In genomic region chr4:3874525-3875110, GRCh38 we compare ENCODE assay signal across 24 cellular contexts.
A peak's percentile ranks its signal among the peaks of the same experiment; 100 is the strongest.
DNase-seq lines count a peak whose midpoint lies in the region; ATAC-seq and TF ChIP-seq lines count a peak whose summit lies in the region.
"Had no signal": no experiment of that assay in that cellular context is flagged by ENCODE, and none has a peak within 500 bp of the region (broad histone marks: within the 10 kb centered on the region; RNA-seq: fewer than 3 reads in every experiment).

No MANE protein-coding gene starts in this region.

- intact Hi-C loops in left ventricle myocardium inferior (cut with micrococcal nuclease) = no loop called here
- intact Hi-C loops in Right ventricle myocardium inferior (cut with DNase I) = loop anchor here (10.0 kb wide), 1 partner anchor 100 kb away; no protein-coding TSS in a partner anchor
- intact Hi-C loops in upper lobe of right lung (cut with DNase I) = no loop called here
- intact Hi-C loops in A673 (cut with micrococcal nuclease; ENCODE audit: unreplicated experiment) = no loop called here

- no peaks in the 10 kb centered on the region for H3K36me3 ChIP-seq in left ventricle myocardium inferior
- H3K36me3 ChIP-seq in WERI-Rb-1 = no peaks in the 10 kb centered on the region
- H3K36me3 ChIP-seq in upper lobe of right lung = no peaks in the 10 kb centered on the region
- H3K36me3 ChIP-seq in A673 (ENCODE audit: insufficient read depth, low read length, poor library complexity, severe bottlenecking) = no peaks in the 10 kb centered on the region
- H3K36me3 ChIP-seq: BE2C, SJSA1 had no signal

- BruUV-seq in A673 (replicated peaks; lab: Mats Ljungman, UMichigan) = no TSS peak

- H3K4me3 ChIP-seq in left ventricle myocardium inferior (no peak overlapping the region), WERI-Rb-1 (ENCODE audit: low read depth, low read length) (no peak overlapping the region), upper lobe of right lung (no peak overlapping the region), A673 (ENCODE audit: low read depth, low read length, poor library complexity, severe bottlenecking) (no peak overlapping the region)
- H3K4me3 ChIP-seq: A549, GM23338, SJSA1 had no signal

- H3K27ac ChIP-seq in left ventricle myocardium inferior (replicated peaks) (no peak overlapping the region), WERI-Rb-1 (no peak overlapping the region), upper lobe of right lung (no peak overlapping the region), A673 (ENCODE audit: low read depth, low read length, poor library complexity, severe bottlenecking) (no peak overlapping the region)
- H3K27ac ChIP-seq: A549, KMS-11, SJSA1 had no signal

- TF ChIP-seq CTCF in left ventricle myocardium inferior (IDR thresholded peaks at IDR 0.05; ENCODE audit: borderline replicate concordance) = no peak
- TF ChIP-seq CTCF in WERI-Rb-1 (IDR thresholded peaks at IDR 0.05; ENCODE audit: low read depth, low read length) = no peak
- TF ChIP-seq CTCF in upper lobe of right lung (IDR thresholded peaks at IDR 0.05) = no peak
- no peak for TF ChIP-seq CTCF in A673 (conservative IDR thresholded peaks at IDR 0.05; ENCODE audit: low read depth, low read length)

- H3K4me1 ChIP-seq in left ventricle myocardium inferior (peaks cover 13% of the 10 kb centered on the region), upper lobe of right lung (peaks cover 3% of the 10 kb centered on the region), A673 (ENCODE audit: insufficient read depth, low read length, poor library complexity, severe bottlenecking) (peaks cover 20% of the 10 kb centered on the region)
- H3K4me1 ChIP-seq: A549, BE2C, SJSA1 had no signal

- no peak for ATAC-seq in Right ventricle myocardium inferior
- no peak for ATAC-seq in upper lobe of right lung
- ATAC-seq in HG03196 (IDR thresholded peaks at IDR 0.05; ENCODE audit: unreplicated experiment) = no peak
- no peak for ATAC-seq in GM18868 (IDR thresholded peaks at IDR 0.05; ENCODE audit: unreplicated experiment)
- ATAC-seq: A549, GM23338, HCT116, Panc1 had no signal

- H3K9me3 ChIP-seq in left ventricle myocardium inferior (replicated peaks) (peaks cover 14% of the 10 kb centered on the region), WERI-Rb-1 (ENCODE audit: severe bottlenecking) (peaks cover 3% of the 10 kb centered on the region), upper lobe of right lung (peaks cover 6% of the 10 kb centered on the region), A673 (ENCODE audit: low read depth, low read length, poor library complexity, severe bottlenecking) (peaks cover 15% of the 10 kb centered on the region)
- H3K9me3 ChIP-seq: BE2C had no signal

- CTCF ChIA-PET in A673 (lab: Charles Lee) = no interaction called here

- peak; percentile 4 for DNase-seq in left ventricle myocardium inferior
- no peak for DNase-seq in Right ventricle myocardium inferior (ENCODE audit: missing footprints)
- peak; percentile 5 for DNase-seq in WERI-Rb-1
- peak; percentile 30 for DNase-seq in islet precursor cell
- peak; percentile 31 for DNase-seq in upper lobe of right lung
- no peak for DNase-seq in A673 (ENCODE audit: low spot score)
- DNase-seq: BE2C, COR-L47, DMS79, IMR-90, MV-4-11, NCI-H1105 treated with DMSO at 0.1 percent for 48 hours, NCI-H2029 treated with DMSO at 0.1 percent for 48 hours, NCI-H226, NCI-H524 treated with DMSO at 0.1 percent for 48 hours, NCI-H82 had no signal

- H3K27me3 ChIP-seq in left ventricle myocardium inferior (ENCODE audit: low read depth) (peaks cover 100% of the 10 kb centered on the region), WERI-Rb-1 (ENCODE audit: insufficient read depth, low read depth, severe bottlenecking) (no peaks in the 10 kb centered on the region), upper lobe of right lung (peaks cover 85% of the 10 kb centered on the region), A673 (replicated peaks; ENCODE audit: insufficient read depth, low read depth, low read length, poor library complexity) (peaks cover 19% of the 10 kb centered on the region)
- H3K27me3 ChIP-seq: BE2C had no signal

- POLR2A ChIA-PET in A673 (lab: Charles Lee; ENCODE audit: low non-redundant PET) = no interaction called here

Comparison
In these comparisons a context has a peak if more than half of its experiments do, and no peak if none do; other contexts are left out.
1. DNase-seq: peak in left ventricle myocardium inferior (single experiment), WERI-Rb-1 (single experiment), islet precursor cell (single experiment) and upper lobe of right lung (single experiment); none in Right ventricle myocardium inferior (single experiment) and A673 (single experiment).